1 cellular context compared by ENCODE assay signal in the genomic region with DNA sequence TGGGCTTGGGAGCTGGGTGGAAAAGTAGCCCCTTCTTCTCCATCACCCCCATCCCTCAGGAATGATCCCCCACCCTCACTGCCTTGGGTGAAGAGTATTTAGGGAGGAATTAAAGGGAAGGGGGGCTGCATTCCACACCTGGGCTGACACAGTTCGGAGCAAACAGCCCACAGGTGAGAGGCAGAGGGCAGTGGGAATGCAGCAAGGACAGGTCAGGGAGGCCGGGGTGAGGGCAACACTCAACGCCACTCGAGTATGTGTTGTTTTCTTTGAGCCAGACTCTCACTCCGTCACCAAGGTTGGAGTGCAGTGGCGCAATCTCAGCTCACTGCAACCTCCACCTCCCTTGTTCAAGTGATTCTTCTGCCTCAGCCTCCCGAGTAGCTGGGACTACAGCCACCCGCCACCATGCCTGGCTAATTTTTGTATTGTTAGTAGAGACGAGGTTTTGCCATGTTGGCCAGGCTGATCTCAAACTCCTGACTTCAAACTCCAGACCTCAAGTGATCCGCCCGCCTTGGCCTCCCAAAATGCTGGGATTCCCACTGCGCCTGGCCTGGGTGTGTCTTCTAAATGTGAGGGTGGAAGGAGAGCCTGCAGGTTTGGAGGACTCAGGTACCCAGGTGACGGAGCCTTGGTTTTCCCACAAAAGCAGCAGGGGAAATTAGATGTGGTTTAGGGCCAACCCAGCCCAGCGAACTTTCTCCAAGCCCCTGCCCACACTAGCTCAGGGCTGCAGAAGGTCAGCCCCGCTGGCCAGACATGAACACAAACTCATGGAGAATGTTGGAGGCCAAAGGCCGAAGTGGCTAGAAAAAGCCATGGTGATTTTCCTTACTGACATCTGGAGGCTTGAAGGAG.
TF ChIP-seq lines count a peak whose summit lies in the region.

No MANE protein-coding gene starts in this region.

TF ChIP-seq in IMR-90, 13 proteins besides CTCF, POLR2A, EP300 and RAD21:
- no peak for TF ChIP-seq MXI1 (IDR thresholded peaks at IDR 0.05; ENCODE audit: borderline replicate concordance, low read depth, low read length)
- TF ChIP-seq CEBPB (IDR thresholded peaks at IDR 0.05; ENCODE audit: low read depth, low read length): 0 out of 2 replicates have a peak, but pooled peaks have one; percentile 21
- TF ChIP-seq, protein P1, sequence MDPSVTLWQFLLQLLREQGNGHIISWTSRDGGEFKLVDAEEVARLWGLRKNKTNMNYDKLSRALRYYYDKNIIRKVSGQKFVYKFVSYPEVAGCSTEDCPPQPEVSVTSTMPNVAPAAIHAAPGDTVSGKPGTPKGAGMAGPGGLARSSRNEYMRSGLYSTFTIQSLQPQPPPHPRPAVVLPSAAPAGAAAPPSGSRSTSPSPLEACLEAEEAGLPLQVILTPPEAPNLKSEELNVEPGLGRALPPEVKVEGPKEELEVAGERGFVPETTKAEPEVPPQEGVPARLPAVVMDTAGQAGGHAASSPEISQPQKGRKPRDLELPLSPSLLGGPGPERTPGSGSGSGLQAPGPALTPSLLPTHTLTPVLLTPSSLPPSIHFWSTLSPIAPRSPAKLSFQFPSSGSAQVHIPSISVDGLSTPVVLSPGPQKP (IDR thresholded peaks at IDR 0.05; ENCODE audit: borderline replicate concordance, low read depth, low read length): no peak
